Comparison of ENCODE assay signal across 18 cellular contexts in genomic region chr16:85825326-85825725, GRCh38. TPM values are rescaled to one million over a fixed set of nuclear protein-coding genes. Genes with fewer than 3 reads are reported as not detected.
DNase-seq lines count a peak whose midpoint lies in the region; ATAC-seq, FAIRE-seq and TF ChIP-seq lines count a peak whose summit lies in the region.
"Had no signal": no experiment of that assay in that cellular context is flagged by ENCODE, and none has a peak within 500 bp of the region (broad histone marks: within the 10 kb centered on the region; RNA-seq: fewer than 3 reads in every experiment).

No MANE protein-coding gene starts in this region.

- H3K4me1 ChIP-seq in HepG2 (ENCODE audit: insufficient read depth, low read length) (no peaks in the 10 kb centered on the region), right lobe of liver (no peaks in the 10 kb centered on the region), OCI-LY3 (ENCODE audit: low read length) (peaks cover 32% of the 10 kb centered on the region)
- H3K4me1 ChIP-seq: A549 had no signal

- H4K20me1 ChIP-seq in HepG2 (ENCODE audit: insufficient read depth, low read length) (no peaks in the 10 kb centered on the region), OCI-LY3 (ENCODE audit: insufficient read depth, low read length) (no peaks in the 10 kb centered on the region)

- H3K27me3 ChIP-seq in HepG2 (ENCODE audit: control insufficient read depth in 1 of 2, insufficient read depth in 2 of 2, low read length in 2 of 2), result peaks cover 2 to 35% of the 10 kb centered on the region in 2 experiments; a peak in 4 of 5 replicates
- H3K27me3 ChIP-seq in right lobe of liver, result no peaks in the 10 kb centered on the region
- peaks cover 8% of the 10 kb centered on the region; the same call in 1 of the 2 replicates for H3K27me3 ChIP-seq in OCI-LY3 (ENCODE audit: low read depth, low read length)
- H3K27me3 ChIP-seq: esophagus muscularis mucosa, transverse colon had no signal

- H3K79me2 ChIP-seq in HepG2 (ENCODE audit: insufficient read depth, low read length), result no peaks in the 10 kb centered on the region
- H3K79me2 ChIP-seq in OCI-LY3 (ENCODE audit: low read length), result no peaks in the 10 kb centered on the region

- H3K4me2 ChIP-seq in HepG2 (ENCODE audit: low read depth, low read length), result no peak overlapping the region
- no peak overlapping the region for H3K4me2 ChIP-seq in OCI-LY3 (ENCODE audit: low read length)
- H3K4me2 ChIP-seq: A549 had no signal

- ATAC-seq in HepG2, result peak; percentile 25; the same call in 2 of the 3 replicates
- no peak for ATAC-seq in right lobe of liver
- ATAC-seq in GM19023 (IDR thresholded peaks at IDR 0.05; ENCODE audit: unreplicated experiment), result no peak
- ATAC-seq: A549, T-cell had no signal

- TF ChIP-seq EP300 in HepG2 (IDR thresholded peaks at IDR 0.05; ENCODE audit: low read depth in 2 of 2, low read length in 2 of 2) (no peak), HepG2 (CRISPR knock-in tag; IDR thresholded peaks at IDR 0.05; ENCODE audit: borderline replicate concordance) (no peak)

- H3K27ac ChIP-seq in HepG2 (ENCODE audit: extremely low read length, insufficient read depth, low read length) (no peak overlapping the region), right lobe of liver (no peak overlapping the region), OCI-LY3 (ENCODE audit: low read length) (no peak overlapping the region)
- H3K27ac ChIP-seq: A549, esophagus muscularis mucosa, transverse colon had no signal

- no peak overlapping the region for H2AFZ ChIP-seq in HepG2 (ENCODE audit: low read length)
- no peak overlapping the region for H2AFZ ChIP-seq in OCI-LY3 (ENCODE audit: low read depth, low read length)

- no peaks in the 10 kb centered on the region for H3K36me3 ChIP-seq in HepG2 (replicated peaks in 1 of 2; ENCODE audit: control insufficient read depth in 1 of 2, insufficient read depth in 2 of 2, low read length in 2 of 2)
- no peaks in the 10 kb centered on the region for H3K36me3 ChIP-seq in right lobe of liver
- H3K36me3 ChIP-seq in OCI-LY3 (replicated peaks; ENCODE audit: low read depth, low read length), result peaks cover 2% of the 10 kb centered on the region
- H3K36me3 ChIP-seq: esophagus muscularis mucosa, transverse colon had no signal

- H3K4me3 ChIP-seq in HepG2 (replicated peaks in 1 of 3; ENCODE audit: insufficient read depth in 1 of 3, low read depth in 2 of 3, low read length in 3 of 3) (no peak overlapping the region), right lobe of liver (no peak overlapping the region), OCI-LY3 (ENCODE audit: low read length) (no peak overlapping the region), fibroblast of the aortic adventitia (ENCODE audit: low read depth, low read length) (no peak overlapping the region)
- H3K4me3 ChIP-seq: A549, esophagus muscularis mucosa, transverse colon had no signal

- TF ChIP-seq RAD21 in HepG2 (CRISPR knock-in tag; IDR thresholded peaks at IDR 0.05), result no peak

- no peak for FAIRE-seq in HepG2 (lab: Jason Lieb, UNC)
- FAIRE-seq: A549 had no signal

- no peak for DNase-seq in HepG2 (ENCODE audit: low spot score)
- DNase-seq in right lobe of liver, result no peak
- no peak for DNase-seq in fibroblast of the aortic adventitia (ENCODE audit: low read depth)
- no peak for DNase-seq in SIG-M5 (lab: John Stamatoyannopoulos, UW)
- DNase-seq in SW 1271 (lab: John Stamatoyannopoulos, UW), result no peak
- no peak for DNase-seq in activated CD4-positive, alpha-beta T cell treated with anti-CD3 and anti-CD28 coated beads, Interleukin-2, amount 50 U/mL, for 48 hours
- DNase-seq: activated naive CD8-positive, alpha-beta T cell treated with anti-CD3 and anti-CD28 coated beads for 36 hours; dermis blood vessel endothelial cell; DMS79; GOT3; NCI-H1417 treated with DMSO at 0.1 percent for 48 hours; stimulated activated naive CD4-positive, alpha-beta T cell; T-cell; transverse colon had no signal

- CTCF ChIA-PET in HepG2 (lab: Yijun Ruan, JAX; ENCODE audit: low intra/inter-chr PET ratio, low total read pairs), result interaction anchor here (1.0 kb wide), 1 partner anchor 161 kb away, joined by 3 read pairs; no protein-coding TSS in a partner anchor

- TF ChIP-seq POLR2A in HepG2 (IDR thresholded peaks at IDR 0.05; ENCODE audit: insufficient read depth in 1 of 2, low read depth in 2 of 2, low read length in 2 of 2) (no peak), right lobe of liver (IDR thresholded peaks at IDR 0.05) (no peak)

- no TSS peak for BruUV-seq in HepG2 (replicated peaks; lab: Mats Ljungman, UMichigan)

- H3K9me3 ChIP-seq in HepG2 (ENCODE audit: low read length), result no peaks in the 10 kb centered on the region
- H3K9me3 ChIP-seq in right lobe of liver, result no peaks in the 10 kb centered on the region
- no peaks in the 10 kb centered on the region for H3K9me3 ChIP-seq in OCI-LY3 (ENCODE audit: insufficient read depth, low read length)
- H3K9me3 ChIP-seq: A549, esophagus muscularis mucosa, transverse colon had no signal

- H3K9ac ChIP-seq in HepG2 (ENCODE audit: insufficient read depth, low read depth, low read length) (no peak overlapping the region), OCI-LY3 (ENCODE audit: low read length) (no peak overlapping the region)

- in situ Hi-C loops in HepG2 (cut with HindIII; ENCODE audit: extremely low pct_ligation_motif_present, low pct_unique_long_range_greater_than_20kb), result no loop called here

- WGBS in HepG2 (ENCODE audit: low lambda C conversion rate), result 12% methylated on average over 9 of the region's 9 CpGs
- no CpG with 5 or more reads among the region's 9 CpGs for WGBS in right lobe of liver (ENCODE audit: insufficient coverage, low coverage, low lambda C conversion rate, missing lambda C conversion rate)

- TF ChIP-seq CTCF in HepG2 (CRISPR knock-in tag; IDR thresholded peaks at IDR 0.05) (peak; percentile 53), right lobe of liver (IDR thresholded peaks at IDR 0.05) (no peak), OCI-LY3 (IDR thresholded peaks at IDR 0.05; ENCODE audit: low read depth, low read length) (peak; percentile 56), fibroblast of the aortic adventitia (IDR thresholded peaks at IDR 0.05; ENCODE audit: insufficient read depth, low read length) (peak; percentile 2)

- intact Hi-C loops in HepG2 (cut with micrococcal nuclease; ENCODE audit: unreplicated experiment) (no loop called here), right lobe of liver (cut with DNase I) (no loop called here)

- POLR2A ChIA-PET in HepG2 (lab: Yijun Ruan, JAX), result no interaction called here

RNA-seq across cellular contexts. Expression of gene COX4I1, which starts 25.8 kb away (rescaled TPM):
- total RNA-seq in HepG2 (2016; rRNA removed; fragmentation: Illumina TruSeq; extraction: Trizol) (631 and 658 TPM in 2 replicates), right lobe of liver (100 to 1,000 TPM; 247 to 417 (median 303) TPM), fibroblast of the aortic adventitia (ENCODE audit: low replicate concordance) (348 and 421 TPM in 2 replicates)
- 381 and 407 TPM in 2 replicates for total RNA-seq in HepG2 (2016; cell fraction: cytosol; rRNA removed; fragmentation: Illumina TruSeq; extraction: Trizol; ENCODE audit: low read depth)
- total RNA-seq in HepG2 (2016; cell fraction: insoluble cytoplasmic fraction; rRNA removed; fragmentation: Illumina TruSeq; extraction: Trizol), result 648 and 655 TPM in 2 replicates
- 496 and 528 TPM in 2 replicates for total RNA-seq in HepG2 (2016; cell fraction: membrane; rRNA removed; fragmentation: Illumina TruSeq; extraction: Trizol)
- total RNA-seq in HepG2 (2016; cell fraction: nucleus; rRNA removed; fragmentation: Illumina TruSeq; extraction: Trizol), result 310 and 337 TPM in 2 replicates
- 838 and 902 TPM in 2 replicates for polyA plus RNA-seq in HepG2 (2011; rRNA removed)
- 1,053 and 1,212 TPM in 2 replicates for polyA plus RNA-seq in HepG2 (2011; cell fraction: cytosol; rRNA removed)
- 388 and 389 TPM in 2 replicates for polyA plus RNA-seq in HepG2 (2011; cell fraction: nucleus; rRNA removed)
- polyA plus RNA-seq in HepG2 (2012), result 443 and 505 TPM in 2 replicates
- polyA plus RNA-seq in HepG2 (2016; cell fraction: cytosol; fragmentation: Illumina TruSeq; extraction: Trizol; ENCODE audit: low read depth), result 414 and 464 TPM in 2 replicates
- 675 and 705 TPM in 2 replicates for polyA plus RNA-seq in HepG2 (2016; cell fraction: insoluble cytoplasmic fraction; fragmentation: Illumina TruSeq; extraction: Trizol; ENCODE audit: low read depth)
- 456 and 498 TPM in 2 replicates for polyA plus RNA-seq in HepG2 (2016; cell fraction: membrane; fragmentation: Illumina TruSeq; extraction: Trizol; ENCODE audit: low read depth)
- 604 and 614 TPM in 2 replicates for polyA plus RNA-seq in HepG2 (2016; cell fraction: nucleus; fragmentation: Illumina TruSeq; extraction: Trizol; ENCODE audit: insufficient read depth, low read depth)
- polyA minus RNA-seq in HepG2 (2011; rRNA and poly(A)+ RNA removed; ENCODE audit: low replicate concordance), result 364 and 524 TPM in 2 replicates
- 143 and 144 TPM in 2 replicates for polyA minus RNA-seq in HepG2 (2011; cell fraction: cytosol; rRNA and poly(A)+ RNA removed)
- polyA minus RNA-seq in HepG2 (2011; cell fraction: nucleus; rRNA and poly(A)+ RNA removed), result 99.5 and 129 TPM in 2 replicates

RNA-seq across cellular contexts. Expression of gene EMC8, which starts 26.0 kb away (rescaled TPM):
- total RNA-seq in HepG2 (2016; rRNA removed; fragmentation: Illumina TruSeq; extraction: Trizol) (47.6 and 55.0 TPM in 2 replicates), right lobe of liver (10 to 100 TPM in 5 of 6 experiments, 1 to 10 TPM in 1; 9.2 to 22.4 (median 12.1) TPM), fibroblast of the aortic adventitia (ENCODE audit: low replicate concordance) (18.6 and 23.8 TPM in 2 replicates)
- total RNA-seq in HepG2 (2016; cell fraction: cytosol; rRNA removed; fragmentation: Illumina TruSeq; extraction: Trizol; ENCODE audit: low read depth), result 56.6 and 69.3 TPM in 2 replicates
- total RNA-seq in HepG2 (2016; cell fraction: insoluble cytoplasmic fraction; rRNA removed; fragmentation: Illumina TruSeq; extraction: Trizol), result 42.9 and 52.9 TPM in 2 replicates
- 53.7 and 67.6 TPM in 2 replicates for total RNA-seq in HepG2 (2016; cell fraction: membrane; rRNA removed; fragmentation: Illumina TruSeq; extraction: Trizol)
- total RNA-seq in HepG2 (2016; cell fraction: nucleus; rRNA removed; fragmentation: Illumina TruSeq; extraction: Trizol), result 34.0 and 36.1 TPM in 2 replicates
- polyA plus RNA-seq in HepG2 (2011; rRNA removed), result 71.6 and 76.0 TPM in 2 replicates
- 60.8 and 68.0 TPM in 2 replicates for polyA plus RNA-seq in HepG2 (2011; cell fraction: cytosol; rRNA removed)
- 45.9 and 50.4 TPM in 2 replicates for polyA plus RNA-seq in HepG2 (2011; cell fraction: nucleus; rRNA removed)
- 29.9 and 30.5 TPM in 2 replicates for polyA plus RNA-seq in HepG2 (2012)
- polyA plus RNA-seq in HepG2 (2016; cell fraction: cytosol; fragmentation: Illumina TruSeq; extraction: Trizol; ENCODE audit: low read depth), result 65.3 and 83.6 TPM in 2 replicates
- polyA plus RNA-seq in HepG2 (2016; cell fraction: insoluble cytoplasmic fraction; fragmentation: Illumina TruSeq; extraction: Trizol; ENCODE audit: low read depth), result 58.1 and 66.0 TPM in 2 replicates
- 59.1 and 73.6 TPM in 2 replicates for polyA plus RNA-seq in HepG2 (2016; cell fraction: membrane; fragmentation: Illumina TruSeq; extraction: Trizol; ENCODE audit: low read depth)
- 69.1 and 78.6 TPM in 2 replicates for polyA plus RNA-seq in HepG2 (2016; cell fraction: nucleus; fragmentation: Illumina TruSeq; extraction: Trizol; ENCODE audit: insufficient read depth, low read depth)
- 61.8 and 82.3 TPM in 2 replicates for polyA minus RNA-seq in HepG2 (2011; rRNA and poly(A)+ RNA removed; ENCODE audit: low replicate concordance)
- 27.0 and 43.3 TPM in 2 replicates for polyA minus RNA-seq in HepG2 (2011; cell fraction: cytosol; rRNA and poly(A)+ RNA removed)
- 44.0 and 45.6 TPM in 2 replicates for polyA minus RNA-seq in HepG2 (2011; cell fraction: nucleus; rRNA and poly(A)+ RNA removed)

Comparison
In these comparisons a context has a peak if more than half of its experiments do, and no peak if none do; other contexts are left out.
1. CTCF ChIP-seq: peak in HepG2 (single experiment), OCI-LY3 (single experiment) and fibroblast of the aortic adventitia (single experiment); none in right lobe of liver (0 of 4).